Comparison of ENCODE assay signal across 20 cellular contexts in genomic region chr3:143138948-143139347, GRCh38.
"Had no signal": no experiment of that assay in that cellular context is flagged by ENCODE, and none has a peak within 500 bp of the region (broad histone marks: within the 10 kb centered on the region; RNA-seq: fewer than 3 reads in every experiment).

No MANE protein-coding gene starts in this region.

- H3K9me3 Mint-ChIP-seq: natural killer cell treated with Interleukin-12 subunit alpha and Interleukin-12 subunit beta and Interleukin-15 and Interleukin-18, amount 100 ng/mL, for 72 hours; stimulated activated effector memory CD8-positive, alpha-beta T cell treated with anti-CD3 and anti-CD28 coated beads, Interleukin-12 subunit alpha, Interleukin-12 subunit beta, amount 100 ng/mL, for 72 hours; stimulated activated naive CD8-positive, alpha-beta T cell treated with anti-CD3 and anti-CD28 coated beads, Interleukin-15, amount 100 ng/mL, for 72 hours had no signal

- H3K36me3 ChIP-seq: esophagus muscularis mucosa, gastrocnemius medialis, heart right ventricle, sigmoid colon, tibial nerve had no signal

- H3K27me3 Mint-ChIP-seq: natural killer cell treated with Interleukin-12 subunit alpha and Interleukin-12 subunit beta and Interleukin-15 and Interleukin-18, amount 100 ng/mL, for 72 hours; stimulated activated naive CD8-positive, alpha-beta T cell treated with anti-CD3 and anti-CD28 coated beads, Interleukin-15, amount 100 ng/mL, for 72 hours had no signal

- H3K9me3 ChIP-seq: esophagus muscularis mucosa, gastrocnemius medialis, sigmoid colon, testis, tibial nerve had no signal

- DNase-seq: effector memory CD4-positive, alpha-beta T cell; gastrocnemius medialis; hypothalamus; left ventricle myocardium superior; mesenchymal stem cell; midbrain; posterior cingulate gyrus; sigmoid colon; stimulated activated CD4-positive, alpha-beta T cell treated with anti-CD3 and anti-CD28 coated beads, Interleukin-12 subunit alpha, Interleukin-12 subunit beta, amount 100 ng/mL, for 4 hours; stimulated activated CD4-positive, alpha-beta T cell treated with anti-CD3 and anti-CD28 coated beads, Interleukin-4, amount 100 ng/mL, for 1 hour; stimulated activated CD8-positive, alpha-beta memory T cell treated with anti-CD3 and anti-CD28 coated beads, Interleukin-4, amount 100 ng/mL, for 48 hours; stimulated activated naive CD8-positive, alpha-beta T cell treated with anti-CD3 and anti-CD28 coated beads, Interleukin-15, amount 100 ng/mL, for 72 hours; testis had no signal

- ATAC-seq: natural killer cell treated with Interleukin-12 subunit alpha and Interleukin-12 subunit beta and Interleukin-15 and Interleukin-18, amount 100 ng/mL, for 72 hours; stimulated activated effector memory CD8-positive, alpha-beta T cell treated with anti-CD3 and anti-CD28 coated beads, Interleukin-12 subunit alpha, Interleukin-12 subunit beta, amount 100 ng/mL, for 72 hours; stimulated activated naive CD8-positive, alpha-beta T cell treated with anti-CD3 and anti-CD28 coated beads, Interleukin-15, amount 100 ng/mL, for 72 hours had no signal

- H3K4me3 ChIP-seq: esophagus muscularis mucosa, gastrocnemius medialis, lung, sigmoid colon, skin epidermis, testis, tibial nerve had no signal

- H3K4me1 Mint-ChIP-seq: stimulated activated effector memory CD8-positive, alpha-beta T cell treated with anti-CD3 and anti-CD28 coated beads, Interleukin-12 subunit alpha, Interleukin-12 subunit beta, amount 100 ng/mL, for 72 hours had no signal

- H3K27ac Mint-ChIP-seq: stimulated activated effector memory CD8-positive, alpha-beta T cell treated with anti-CD3 and anti-CD28 coated beads, Interleukin-12 subunit alpha, Interleukin-12 subunit beta, amount 100 ng/mL, for 72 hours; stimulated activated naive CD8-positive, alpha-beta T cell treated with anti-CD3 and anti-CD28 coated beads, Interleukin-15, amount 100 ng/mL, for 72 hours had no signal

- H3K27me3 ChIP-seq: testis had no signal

- H3K36me3 Mint-ChIP-seq: natural killer cell treated with Interleukin-12 subunit alpha and Interleukin-12 subunit beta and Interleukin-15 and Interleukin-18, amount 100 ng/mL, for 72 hours; stimulated activated effector memory CD8-positive, alpha-beta T cell treated with anti-CD3 and anti-CD28 coated beads, Interleukin-12 subunit alpha, Interleukin-12 subunit beta, amount 100 ng/mL, for 72 hours had no signal

- H3K4me1 ChIP-seq: gastrocnemius medialis, sigmoid colon, testis, tibial nerve had no signal

- H3K27ac ChIP-seq: esophagus muscularis mucosa, sigmoid colon, skin epidermis, testis, tibial nerve had no signal

- H3K4me3 Mint-ChIP-seq: natural killer cell treated with Interleukin-12 subunit alpha and Interleukin-12 subunit beta and Interleukin-15 and Interleukin-18, amount 100 ng/mL, for 72 hours; stimulated activated effector memory CD8-positive, alpha-beta T cell treated with anti-CD3 and anti-CD28 coated beads, Interleukin-12 subunit alpha, Interleukin-12 subunit beta, amount 100 ng/mL, for 72 hours; stimulated activated naive CD8-positive, alpha-beta T cell treated with anti-CD3 and anti-CD28 coated beads, Interleukin-15, amount 100 ng/mL, for 72 hours had no signal
